In the genomic region with DNA sequence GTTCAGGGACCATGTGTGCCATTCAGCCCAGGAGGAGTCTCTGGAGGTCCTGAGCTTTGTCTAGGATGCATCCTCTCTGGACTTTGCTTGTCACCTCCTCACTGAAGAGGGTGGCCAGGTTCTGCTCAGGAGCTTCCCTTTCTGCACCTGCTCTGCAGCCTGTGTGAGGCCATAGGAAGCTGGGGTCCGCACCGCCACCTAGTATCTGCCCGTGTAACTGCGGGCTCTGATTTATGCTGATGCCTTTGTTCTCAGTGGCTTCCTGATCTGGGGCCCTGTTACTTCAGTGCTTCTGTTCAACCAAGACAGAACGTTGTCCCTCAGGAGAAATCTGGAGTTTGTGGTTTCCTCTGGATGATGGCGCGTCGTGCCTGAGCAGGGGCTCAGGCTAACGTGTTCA, we compare ENCODE assay signal across 12 cellular contexts. TPM values are rescaled to one million over a fixed set of nuclear protein-coding genes. Genes with fewer than 3 reads are reported as not detected.
A peak's percentile ranks its signal among the peaks of the same experiment; 100 is the strongest.
DNase-seq lines count a peak whose midpoint lies in the region; ATAC-seq and TF ChIP-seq lines count a peak whose summit lies in the region.
"Had no signal": no experiment of that assay in that cellular context is flagged by ENCODE, and none has a peak within 500 bp of the region (broad histone marks: within the 10 kb centered on the region; RNA-seq: fewer than 3 reads in every experiment).

No MANE protein-coding gene starts in this region.

- DNase-seq in DMS 273 (lab: John Stamatoyannopoulos, UW; ENCODE audit: unreplicated experiment): peak; percentile 27
- no peak for DNase-seq in DMS 273 treated with DMSO at 0.1 percent for 48 hours (lab: John Stamatoyannopoulos, UW)
- DNase-seq in endothelial cell (ENCODE audit: low spot score): peak; percentile 4
- DNase-seq in NCI-H128 (lab: John Stamatoyannopoulos, UW; ENCODE audit: unreplicated experiment): no peak
- DNase-seq: 8988T, activated T-cell treated with anti-CD3 and anti-CD28 coated beads for 4 hours, foreskin fibroblast, kidney, NCI-H2227 treated with DMSO at 0.1 percent for 48 hours had no signal

- peak overlapping the region; percentile 61 for H3K27ac Mint-ChIP-seq in endothelial cell (ENCODE audit: unreplicated experiment)
- H3K27ac Mint-ChIP-seq: dendritic cell treated with granulocyte-macrophage colony-stimulating factor and Interleukin-4, amounts not matched to agents 40 ng/mL and 50 ng/mL, for 4 days had no signal

- no peak for TF ChIP-seq CTCF in endothelial cell (IDR thresholded peaks at IDR 0.05; ENCODE audit: unreplicated experiment)

- peaks cover 6% of the 10 kb centered on the region for H3K9me3 Mint-ChIP-seq in endothelial cell (ENCODE audit: unreplicated experiment)

- ATAC-seq in GM18505 (IDR thresholded peaks at IDR 0.05; ENCODE audit: unreplicated experiment): no peak

- H3K4me3 Mint-ChIP-seq in endothelial cell (ENCODE audit: unreplicated experiment): peak overlapping the region; percentile 56
- H3K4me3 Mint-ChIP-seq: dendritic cell treated with granulocyte-macrophage colony-stimulating factor and Interleukin-4, amounts not matched to agents 40 ng/mL and 50 ng/mL, for 4 days had no signal

- TF ChIP-seq POLR2A in GM18505 (IDR thresholded peaks at IDR 0.05; ENCODE audit: borderline replicate concordance, extremely low read depth, insufficient read depth, insufficient read length): no peak

- H3K4me1 Mint-ChIP-seq in endothelial cell (ENCODE audit: unreplicated experiment): no peaks in the 10 kb centered on the region

- peaks cover 72% of the 10 kb centered on the region for H3K36me3 Mint-ChIP-seq in endothelial cell (ENCODE audit: low read depth, unreplicated experiment)

- TF ChIP-seq EP300 in Ishikawa (IDR thresholded peaks at IDR 0.05; ENCODE audit: borderline replicate concordance): no peak

- TF ChIP-seq RAD21 in Ishikawa (IDR thresholded peaks at IDR 0.05; ENCODE audit: low read depth): 0 out of 2 replicates have a peak, but pooled peaks have one; percentile 2

- peaks cover 7% of the 10 kb centered on the region for H3K27me3 Mint-ChIP-seq in endothelial cell (ENCODE audit: unreplicated experiment)
- H3K27me3 Mint-ChIP-seq: dendritic cell treated with granulocyte-macrophage colony-stimulating factor and Interleukin-4, amounts not matched to agents 40 ng/mL and 50 ng/mL, for 4 days had no signal

TF ChIP-seq in Ishikawa, 13 proteins besides CTCF, POLR2A, EP300 and RAD21:
- TF ChIP-seq CEBPB (IDR thresholded peaks at IDR 0.05) (no peak), TCF12 (IDR thresholded peaks at IDR 0.05; ENCODE audit: low read depth) (no peak), CREB1 (IDR thresholded peaks at IDR 0.05; ENCODE audit: low read depth) (no peak), EGR1 (IDR thresholded peaks at IDR 0.05) (no peak), TAF1 (IDR thresholded peaks at IDR 0.05; ENCODE audit: low read depth) (no peak), ZBTB7A (IDR thresholded peaks at IDR 0.05; ENCODE audit: low read depth) (no peak), FOXM1 (IDR thresholded peaks at IDR 0.05; ENCODE audit: borderline replicate concordance, low read depth) (no peak), NFIC (IDR thresholded peaks at IDR 0.05) (no peak), TEAD4 (IDR thresholded peaks at IDR 0.05) (no peak), YY1 (IDR thresholded peaks at IDR 0.05; ENCODE audit: low read depth) (no peak)
- TF ChIP-seq, protein P1, sequence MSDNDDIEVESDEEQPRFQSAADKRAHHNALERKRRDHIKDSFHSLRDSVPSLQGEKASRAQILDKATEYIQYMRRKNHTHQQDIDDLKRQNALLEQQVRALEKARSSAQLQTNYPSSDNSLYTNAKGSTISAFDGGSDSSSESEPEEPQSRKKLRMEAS (IDR thresholded peaks at IDR 0.05): no peak
- TF ChIP-seq, protein P2, sequence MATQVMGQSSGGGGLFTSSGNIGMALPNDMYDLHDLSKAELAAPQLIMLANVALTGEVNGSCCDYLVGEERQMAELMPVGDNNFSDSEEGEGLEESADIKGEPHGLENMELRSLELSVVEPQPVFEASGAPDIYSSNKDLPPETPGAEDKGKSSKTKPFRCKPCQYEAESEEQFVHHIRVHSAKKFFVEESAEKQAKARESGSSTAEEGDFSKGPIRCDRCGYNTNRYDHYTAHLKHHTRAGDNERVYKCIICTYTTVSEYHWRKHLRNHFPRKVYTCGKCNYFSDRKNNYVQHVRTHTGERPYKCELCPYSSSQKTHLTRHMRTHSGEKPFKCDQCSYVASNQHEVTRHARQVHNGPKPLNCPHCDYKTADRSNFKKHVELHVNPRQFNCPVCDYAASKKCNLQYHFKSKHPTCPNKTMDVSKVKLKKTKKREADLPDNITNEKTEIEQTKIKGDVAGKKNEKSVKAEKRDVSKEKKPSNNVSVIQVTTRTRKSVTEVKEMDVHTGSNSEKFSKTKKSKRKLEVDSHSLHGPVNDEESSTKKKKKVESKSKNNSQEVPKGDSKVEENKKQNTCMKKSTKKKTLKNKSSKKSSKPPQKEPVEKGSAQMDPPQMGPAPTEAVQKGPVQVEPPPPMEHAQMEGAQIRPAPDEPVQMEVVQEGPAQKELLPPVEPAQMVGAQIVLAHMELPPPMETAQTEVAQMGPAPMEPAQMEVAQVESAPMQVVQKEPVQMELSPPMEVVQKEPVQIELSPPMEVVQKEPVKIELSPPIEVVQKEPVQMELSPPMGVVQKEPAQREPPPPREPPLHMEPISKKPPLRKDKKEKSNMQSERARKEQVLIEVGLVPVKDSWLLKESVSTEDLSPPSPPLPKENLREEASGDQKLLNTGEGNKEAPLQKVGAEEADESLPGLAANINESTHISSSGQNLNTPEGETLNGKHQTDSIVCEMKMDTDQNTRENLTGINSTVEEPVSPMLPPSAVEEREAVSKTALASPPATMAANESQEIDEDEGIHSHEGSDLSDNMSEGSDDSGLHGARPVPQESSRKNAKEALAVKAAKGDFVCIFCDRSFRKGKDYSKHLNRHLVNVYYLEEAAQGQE (IDR thresholded peaks at IDR 0.05; ENCODE audit: low read depth): no peak
- TF ChIP-seq, protein P3, sequence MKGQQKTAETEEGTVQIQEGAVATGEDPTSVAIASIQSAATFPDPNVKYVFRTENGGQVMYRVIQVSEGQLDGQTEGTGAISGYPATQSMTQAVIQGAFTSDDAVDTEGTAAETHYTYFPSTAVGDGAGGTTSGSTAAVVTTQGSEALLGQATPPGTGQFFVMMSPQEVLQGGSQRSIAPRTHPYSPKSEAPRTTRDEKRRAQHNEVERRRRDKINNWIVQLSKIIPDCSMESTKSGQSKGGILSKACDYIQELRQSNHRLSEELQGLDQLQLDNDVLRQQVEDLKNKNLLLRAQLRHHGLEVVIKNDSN (IDR thresholded peaks at IDR 0.05): no peak

RNA-seq across cellular contexts. Expression of a gene that starts 15.5 kb away (rescaled TPM):
- 7.5 TPM for total RNA-seq in endothelial cell (ENCODE audit: unreplicated experiment)

RNA-seq across cellular contexts. Expression of a gene that starts 18.2 kb away (rescaled TPM):
- 10.3 TPM for total RNA-seq in endothelial cell (ENCODE audit: unreplicated experiment)

RNA-seq across cellular contexts. Expression of a gene that starts 46.1 kb away (rescaled TPM):
- 3.9 TPM for total RNA-seq in endothelial cell (ENCODE audit: unreplicated experiment)

RNA-seq across cellular contexts. Expression of a gene that starts 54.5 kb away (rescaled TPM):
- total RNA-seq in endothelial cell (ENCODE audit: unreplicated experiment): 18.1 TPM

Comparison
In these comparisons a context has a peak if more than half of its experiments do, and no peak if none do; other contexts are left out.
1. DNase-seq: peak in DMS 273 (single experiment) and endothelial cell (single experiment); none in DMS 273 treated with DMSO at 0.1 percent for 48 hours (single experiment) and NCI-H128 (single experiment).